11 cellular contexts compared by ENCODE assay signal in the genomic region with DNA sequence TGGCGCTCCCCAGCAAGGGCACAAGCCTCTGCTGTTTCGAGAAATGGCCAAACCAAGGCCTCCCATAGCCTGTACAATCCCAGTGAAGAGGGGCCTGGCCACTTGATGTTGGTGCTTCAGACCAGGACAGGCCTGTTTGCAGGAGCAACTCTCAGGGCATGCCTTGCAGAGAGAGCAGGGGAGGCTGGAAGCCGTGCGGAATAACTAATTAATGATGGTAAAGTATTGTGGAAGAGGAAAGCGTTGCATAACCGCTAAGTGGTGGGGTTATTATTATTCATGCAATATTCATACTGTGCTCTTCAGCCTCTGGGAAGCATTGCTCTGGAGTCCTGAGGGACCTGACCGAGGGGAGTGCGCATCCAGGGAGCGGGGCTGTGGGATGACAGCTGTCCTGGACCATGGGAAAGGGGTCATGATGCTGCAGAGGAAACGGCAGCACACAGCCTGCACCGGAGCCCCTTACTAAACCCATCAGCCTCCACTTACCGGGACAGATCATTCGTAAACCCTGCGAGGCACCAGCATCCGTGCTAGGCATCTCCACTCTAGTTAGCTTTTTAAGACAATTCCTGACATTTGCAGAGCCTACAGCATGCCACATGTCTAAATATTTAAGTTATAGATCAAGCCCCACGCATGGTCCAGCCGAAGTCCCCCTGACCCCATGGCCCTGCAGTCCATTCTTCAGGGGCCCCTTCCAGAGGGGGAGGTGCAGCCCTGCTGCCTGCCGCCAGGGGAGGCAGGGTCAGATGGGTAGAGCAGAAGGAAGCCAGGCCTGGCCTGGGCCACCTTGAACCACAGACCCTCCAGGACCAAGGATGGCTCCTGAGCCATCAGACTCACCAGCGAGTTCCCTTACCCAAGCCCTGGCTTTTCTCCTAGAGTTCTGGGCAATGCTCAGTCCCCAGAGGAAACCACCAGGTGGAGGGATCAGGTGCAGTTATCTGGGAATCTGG. TPM values are rescaled to one million over a fixed set of nuclear protein-coding genes. Genes with fewer than 3 reads are reported as not detected.
DNase-seq lines count a peak whose midpoint lies in the region; TF ChIP-seq lines count a peak whose summit lies in the region.
"Had no signal": no experiment of that assay in that cellular context is flagged by ENCODE, and none has a peak within 500 bp of the region (broad histone marks: within the 10 kb centered on the region; RNA-seq: fewer than 3 reads in every experiment).

No MANE protein-coding gene starts in this region.

- intact Hi-C loops in posterior cingulate gyrus (cut with DNase I), result no loop called here

- WGBS in GM23248 (ENCODE audit: low coverage in 1 of 2, low lambda C conversion rate in 2 of 2, missing lambda C conversion rate in 2 of 2), 2 experiments, result 96% methylated on average over 19 of the region's 19 CpGs
- WGBS in liver, result 91% methylated on average over 19 of the region's 19 CpGs

- CTCF ChIA-PET in CD8-positive, alpha-beta memory T cell (lab: Charles Lee), result no interaction called here

- POLR2A ChIA-PET in CD8-positive, alpha-beta memory T cell (lab: Charles Lee), result no interaction called here

- H3K9ac ChIP-seq in GM23248 (peak overlapping the region; percentile 56), liver (ENCODE audit: low read depth in 1 of 2, low read length in 2 of 2) (no peak overlapping the region)

- no peaks in the 10 kb centered on the region for H3K36me3 Mint-ChIP-seq in CD8-positive, alpha-beta memory T cell
- H3K36me3 Mint-ChIP-seq in activated naive CD8-positive, alpha-beta T cell treated with anti-CD3 and anti-CD28 coated beads for 36 hours, result no peaks in the 10 kb centered on the region

- peaks cover 21% of the 10 kb centered on the region for H3K4me1 ChIP-seq in CD8-positive, alpha-beta memory T cell (ENCODE audit: insufficient read depth, low read length)
- H3K4me1 ChIP-seq in GM23248 (ENCODE audit: insufficient read depth), result peaks cover 13% of the 10 kb centered on the region
- no peaks in the 10 kb centered on the region for H3K4me1 ChIP-seq in liver (ENCODE audit: control insufficient read depth in 4 of 4, insufficient read depth in 4 of 4, low read length in 3 of 4)

- H3K27ac Mint-ChIP-seq in CD8-positive, alpha-beta memory T cell, result peak overlapping the region in 6 of 8 donors; percentile 83 to 98 (median 88)
- peak overlapping the region; percentile 84 for H3K27ac Mint-ChIP-seq in activated naive CD8-positive, alpha-beta T cell treated with anti-CD3 and anti-CD28 coated beads for 36 hours

- TF ChIP-seq RAD21 in liver (IDR thresholded peaks at IDR 0.05), result no peak

- H3K9me2 ChIP-seq in GM23248 (ENCODE audit: insufficient read depth), result no peaks in the 10 kb centered on the region

- no peaks in the 10 kb centered on the region for H3K79me2 ChIP-seq in GM23248 (ENCODE audit: insufficient read depth)

- in situ Hi-C loops in GM23248 (cut with MboI), result no loop called here

- no peak for DNase-seq in CD8-positive, alpha-beta memory T cell
- no peak for DNase-seq in GM23248
- DNase-seq in activated naive CD8-positive, alpha-beta T cell treated with anti-CD3 and anti-CD28 coated beads for 36 hours, result no peak
- DNase-seq in posterior cingulate gyrus, result no peak
- DNase-seq in NCI-H510A (lab: John Stamatoyannopoulos, UW), result no peak
- no peak for DNase-seq in NCI-H2171 (lab: John Stamatoyannopoulos, UW)
- DNase-seq in NCI-H2029 treated with DMSO at 0.1 percent for 48 hours (lab: John Stamatoyannopoulos, UW), result no peak
- DNase-seq: NCI-H446 had no signal

- peak overlapping the region in 2 of 7 donors; percentile 24 to 59 for H3K4me3 Mint-ChIP-seq in CD8-positive, alpha-beta memory T cell
- no peak overlapping the region for H3K4me3 Mint-ChIP-seq in activated naive CD8-positive, alpha-beta T cell treated with anti-CD3 and anti-CD28 coated beads for 36 hours

- peak overlapping the region; percentile 76 for H2AFZ ChIP-seq in GM23248

- no peaks in the 10 kb centered on the region for H3K9me3 Mint-ChIP-seq in CD8-positive, alpha-beta memory T cell
- H3K9me3 Mint-ChIP-seq in activated naive CD8-positive, alpha-beta T cell treated with anti-CD3 and anti-CD28 coated beads for 36 hours, result no peaks in the 10 kb centered on the region

- no peaks in the 10 kb centered on the region for H3K9me3 ChIP-seq in CD8-positive, alpha-beta memory T cell (ENCODE audit: low read length)
- H3K9me3 ChIP-seq in GM23248 (ENCODE audit: low read depth) (no peaks in the 10 kb centered on the region), liver (ENCODE audit: control insufficient read depth in 4 of 4, low read length in 3 of 4) (no peaks in the 10 kb centered on the region)

- H3K36me3 ChIP-seq in CD8-positive, alpha-beta memory T cell (ENCODE audit: insufficient read depth, low read length), result no peaks in the 10 kb centered on the region
- H3K36me3 ChIP-seq in GM23248 (ENCODE audit: low read depth) (no peaks in the 10 kb centered on the region), liver (ENCODE audit: control insufficient read depth in 4 of 4, insufficient read depth in 3 of 4, low read depth in 1 of 4, low read length in 3 of 4) (no peaks in the 10 kb centered on the region)

- no peaks in the 10 kb centered on the region for H3K27me3 Mint-ChIP-seq in CD8-positive, alpha-beta memory T cell
- peaks cover 20% of the 10 kb centered on the region for H3K27me3 Mint-ChIP-seq in activated naive CD8-positive, alpha-beta T cell treated with anti-CD3 and anti-CD28 coated beads for 36 hours

- no peak for TF ChIP-seq CTCF in liver (IDR thresholded peaks at IDR 0.05; ENCODE audit: low read depth, low read length, missing input control)

- H4K20me1 ChIP-seq in GM23248 (ENCODE audit: insufficient read depth), result no peaks in the 10 kb centered on the region

- no peak overlapping the region for H3K4me3 ChIP-seq in CD8-positive, alpha-beta memory T cell (ENCODE audit: low read length)
- no peak overlapping the region for H3K4me3 ChIP-seq in GM23248
- H3K4me3 ChIP-seq in liver (ENCODE audit: low read depth in 1 of 3, low read length in 3 of 3), result no peak overlapping the region

- H3K27me3 ChIP-seq in CD8-positive, alpha-beta memory T cell (ENCODE audit: insufficient read depth, low read length, poor library complexity, severe bottlenecking), result no peaks in the 10 kb centered on the region
- H3K27me3 ChIP-seq in GM23248 (replicated peaks; ENCODE audit: insufficient read depth) (no peaks in the 10 kb centered on the region), liver (ENCODE audit: control insufficient read depth in 4 of 4, insufficient read depth in 4 of 4, low read length in 3 of 4) (no peaks in the 10 kb centered on the region)

- H3F3A ChIP-seq in GM23248 (ENCODE audit: insufficient read depth), result peaks cover 6% of the 10 kb centered on the region; the same call in 1 of the 2 replicates

- H3K4me2 ChIP-seq in GM23248 (ENCODE audit: unreplicated experiment), result peak overlapping the region; percentile 14

- H3K27ac ChIP-seq in CD8-positive, alpha-beta memory T cell (ENCODE audit: low read depth, low read length), result peak overlapping the region; percentile 65
- H3K27ac ChIP-seq in GM23248 (peak overlapping the region; percentile 86), liver (ENCODE audit: low read depth in 1 of 2, low read length in 2 of 2) (peak overlapping the region; percentile 55 to 67)

- H3K4me1 Mint-ChIP-seq in CD8-positive, alpha-beta memory T cell, result peaks cover 31 to 39% (median 38%) of the 10 kb centered on the region in 3 donors
- peaks cover 20% of the 10 kb centered on the region for H3K4me1 Mint-ChIP-seq in activated naive CD8-positive, alpha-beta T cell treated with anti-CD3 and anti-CD28 coated beads for 36 hours

TF ChIP-seq in liver, 16 proteins besides CTCF, POLR2A, EP300 and RAD21 (continues in another document):
- TF ChIP-seq NR2F2 (IDR thresholded peaks at IDR 0.05) (no peak), YY1 (IDR thresholded peaks at IDR 0.05) (no peak), HNF4G (IDR thresholded peaks at IDR 0.05) (no peak), SP1 (IDR thresholded peaks at IDR 0.05) (no peak), GABPA (IDR thresholded peaks at IDR 0.05 in 1 of 2, conservative IDR thresholded peaks at IDR 0.05 in 1 of 2) (no peak), RXRA (IDR thresholded peaks at IDR 0.05) (no peak)
- TF ChIP-seq, protein P1, sequence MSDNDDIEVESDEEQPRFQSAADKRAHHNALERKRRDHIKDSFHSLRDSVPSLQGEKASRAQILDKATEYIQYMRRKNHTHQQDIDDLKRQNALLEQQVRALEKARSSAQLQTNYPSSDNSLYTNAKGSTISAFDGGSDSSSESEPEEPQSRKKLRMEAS (IDR thresholded peaks at IDR 0.05), result no peak
- TF ChIP-seq, protein P2, sequence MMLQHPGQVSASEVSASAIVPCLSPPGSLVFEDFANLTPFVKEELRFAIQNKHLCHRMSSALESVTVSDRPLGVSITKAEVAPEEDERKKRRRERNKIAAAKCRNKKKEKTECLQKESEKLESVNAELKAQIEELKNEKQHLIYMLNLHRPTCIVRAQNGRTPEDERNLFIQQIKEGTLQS (IDR thresholded peaks at IDR 0.05), result no peak
- TF ChIP-seq, protein P3, sequence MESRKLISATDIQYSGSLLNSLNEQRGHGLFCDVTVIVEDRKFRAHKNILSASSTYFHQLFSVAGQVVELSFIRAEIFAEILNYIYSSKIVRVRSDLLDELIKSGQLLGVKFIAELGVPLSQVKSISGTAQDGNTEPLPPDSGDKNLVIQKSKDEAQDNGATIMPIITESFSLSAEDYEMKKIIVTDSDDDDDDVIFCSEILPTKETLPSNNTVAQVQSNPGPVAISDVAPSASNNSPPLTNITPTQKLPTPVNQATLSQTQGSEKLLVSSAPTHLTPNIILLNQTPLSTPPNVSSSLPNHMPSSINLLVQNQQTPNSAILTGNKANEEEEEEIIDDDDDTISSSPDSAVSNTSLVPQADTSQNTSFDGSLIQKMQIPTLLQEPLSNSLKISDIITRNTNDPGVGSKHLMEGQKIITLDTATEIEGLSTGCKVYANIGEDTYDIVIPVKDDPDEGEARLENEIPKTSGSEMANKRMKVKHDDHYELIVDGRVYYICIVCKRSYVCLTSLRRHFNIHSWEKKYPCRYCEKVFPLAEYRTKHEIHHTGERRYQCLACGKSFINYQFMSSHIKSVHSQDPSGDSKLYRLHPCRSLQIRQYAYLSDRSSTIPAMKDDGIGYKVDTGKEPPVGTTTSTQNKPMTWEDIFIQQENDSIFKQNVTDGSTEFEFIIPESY (IDR thresholded peaks at IDR 0.05), result no peak

RNA-seq across cellular contexts. Expression of a gene that starts 11.6 kb away (rescaled TPM):
- total RNA-seq in CD8-positive, alpha-beta memory T cell, result 10 to 100 TPM; 58.0 to 60.2 TPM
- polyA plus RNA-seq in CD8-positive, alpha-beta memory T cell, result 51.7 TPM
- not detected in 2 replicates for total RNA-seq in GM23248 (2014; rRNA removed; shearing (Covaris generic))
- polyA plus RNA-seq in GM23248 (2016; fragmentation: Nextera tagmentation; extraction: Ambion mirVana) (not detected in 2 replicates), liver (1 to 10 TPM; 2.5 to 5.7 TPM)
- total RNA-seq in activated naive CD8-positive, alpha-beta T cell treated with anti-CD3 and anti-CD28 coated beads for 36 hours, result under 1 TPM; 0.76 to 0.80 TPM
- total RNA-seq in liver, result 1 to 10 TPM; 3.3 to 9.5 TPM
- total RNA-seq: HT1080 had no signal

RNA-seq across cellular contexts. Expression of a gene that starts 42.8 kb away (rescaled TPM):
- total RNA-seq in CD8-positive, alpha-beta memory T cell, result not detected
- polyA plus RNA-seq in CD8-positive, alpha-beta memory T cell, result not detected
- total RNA-seq in GM23248 (2014; rRNA removed; shearing (Covaris generic)), result not detected in 2 replicates
- polyA plus RNA-seq in GM23248 (2016; fragmentation: Nextera tagmentation; extraction: Ambion mirVana) (not detected in 2 replicates), liver (not detected)
- total RNA-seq in activated naive CD8-positive, alpha-beta T cell treated with anti-CD3 and anti-CD28 coated beads for 36 hours, result not detected
- not detected for total RNA-seq in liver
- total RNA-seq: HT1080, lower leg skin had no signal

Comparison
In these comparisons a context has a peak if more than half of its experiments do, and no peak if none do; other contexts are left out.
1. RNA of a gene that starts 11.6 kb away (total RNA-seq): 58.0 to 60.2 TPM in CD8-positive, alpha-beta memory T cell; 3.3 to 9.5 TPM in liver, 0.76 to 0.80 TPM in activated naive CD8-positive, alpha-beta T cell treated with anti-CD3 and anti-CD28 coated beads for 36 hours and not detected in GM23248; every median in the first group is over 4 times any median in the second.
2. Peak in every context shown above with its lines, with median percentiles within 50 percentile points of each other: H3K27ac ChIP-seq.